Comparison of ENCODE assay signal across 23 cellular contexts in genomic region chr16:9241177-9241576, GRCh38.
"Had no signal": no experiment of that assay in that cellular context is flagged by ENCODE, and none has a peak within 500 bp of the region (broad histone marks: within the 10 kb centered on the region; RNA-seq: fewer than 3 reads in every experiment).

No MANE protein-coding gene starts in this region.

- H3K4me1 ChIP-seq: esophagus squamous epithelium, gastrocnemius medialis, left ventricle myocardium inferior had no signal

- FAIRE-seq: colon, endothelial cell of umbilical vein, islet of Langerhans, keratinocyte had no signal

- H3K36me3 ChIP-seq: esophagus squamous epithelium, gastrocnemius medialis, heart right ventricle, left ventricle myocardium inferior had no signal

- H3K9me3 ChIP-seq: esophagus squamous epithelium, gastrocnemius medialis, mucosa of descending colon had no signal

- H3K27ac ChIP-seq: coronary artery, dorsolateral prefrontal cortex, esophagus squamous epithelium, gastrocnemius medialis, heart right ventricle, left ventricle myocardium inferior had no signal

- ATAC-seq: gastrocnemius medialis, heart right ventricle, left cardiac atrium, mucosa of descending colon had no signal

- H3K4me3 ChIP-seq: coronary artery, dorsolateral prefrontal cortex, esophagus squamous epithelium, gastrocnemius medialis, heart right ventricle, left ventricle myocardium inferior, lung, mucosa of descending colon had no signal

- DNase-seq: dermis blood vessel endothelial cell; dorsolateral prefrontal cortex; effector CD4-positive, alpha-beta T cell; effector memory CD4-positive, alpha-beta T cell; esophagus squamous epithelium; foreskin fibroblast; foreskin melanocyte; gastrocnemius medialis; glutamatergic neuron; head of caudate nucleus; heart right ventricle; hippocampal formation; left cardiac atrium; left ventricle myocardium inferior; mesenchymal stem cell; mucosa of descending colon; naive B cell had no signal

- H3K27me3 ChIP-seq: dorsolateral prefrontal cortex, esophagus squamous epithelium, gastrocnemius medialis, heart right ventricle had no signal
